In the genomic region with DNA sequence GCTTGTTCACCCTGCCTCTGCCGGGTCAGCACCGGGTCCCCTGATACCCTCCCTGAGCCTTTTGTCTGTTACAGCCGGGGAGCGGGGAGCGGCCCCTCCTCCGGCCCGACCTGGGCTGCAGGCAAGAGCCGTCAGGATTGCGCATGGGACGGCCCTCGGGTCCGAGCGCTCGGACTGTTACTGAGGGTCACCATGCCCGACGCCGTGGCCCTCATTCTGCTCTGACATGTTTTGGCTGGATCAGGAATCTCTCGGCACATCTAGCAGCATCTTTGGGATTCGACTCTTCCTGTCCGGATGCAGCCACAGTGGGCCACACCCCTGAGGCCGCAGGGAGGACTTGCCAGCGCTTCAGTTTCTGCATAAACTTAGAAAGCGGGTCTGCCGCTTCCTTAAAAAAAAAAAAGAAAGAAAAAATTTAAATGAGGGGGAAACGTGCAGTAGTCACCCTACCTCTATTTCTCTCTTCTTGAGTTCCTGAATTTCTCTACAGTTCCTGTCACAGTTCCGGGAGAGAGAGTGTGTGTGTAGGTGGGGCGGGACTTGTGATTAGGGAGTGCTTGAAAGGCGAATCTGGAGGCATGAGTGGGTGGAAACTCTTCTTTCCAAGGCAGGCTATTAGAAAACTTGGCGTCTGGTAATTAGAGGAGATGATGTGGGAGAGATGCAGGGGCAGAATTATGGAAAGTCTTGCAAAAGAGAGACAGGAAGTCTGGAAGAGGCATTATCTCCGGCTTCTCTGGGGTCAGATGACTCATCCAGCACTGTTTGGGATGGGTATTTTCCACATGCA, we compare ENCODE assay signal across 8 cellular contexts. TPM values are rescaled to one million over a fixed set of nuclear protein-coding genes. Genes with fewer than 3 reads are reported as not detected.
A peak's percentile ranks its signal among the peaks of the same experiment; 100 is the strongest.
DNase-seq lines count a peak whose midpoint lies in the region; ATAC-seq lines count a peak whose summit lies in the region.

No MANE protein-coding gene starts in this region.

- peak overlapping the region; percentile 98 for H3K14ac ChIP-seq in trophoblast cell (ENCODE audit: low read length)

- peak overlapping the region; percentile 93 for H3K4me2 ChIP-seq in trophoblast cell (ENCODE audit: low read length)

- peak overlapping the region; percentile 95 for H3K4ac ChIP-seq in trophoblast cell (ENCODE audit: low read depth, low read length)

- H2BK12ac ChIP-seq in trophoblast cell (ENCODE audit: low read length), result peak overlapping the region; percentile 76

- H3K36me3 ChIP-seq in SJSA1, result peaks cover 29% of the 10 kb centered on the region
- H3K36me3 ChIP-seq in trophoblast cell (ENCODE audit: control insufficient read depth in 1 of 2, insufficient read depth in 2 of 2, low read length in 2 of 2), result peaks cover 3% of the 10 kb centered on the region in 2 experiments

- H3K9ac ChIP-seq in trophoblast cell (ENCODE audit: low read length), result peak overlapping the region; percentile 83

- peak overlapping the region; percentile 94 for H4K8ac ChIP-seq in trophoblast cell (ENCODE audit: low read depth, low read length)

- H2AK5ac ChIP-seq in trophoblast cell (ENCODE audit: low read length), result peak overlapping the region; percentile 95

- H4K91ac ChIP-seq in trophoblast cell (ENCODE audit: low read depth, low read length), result peak overlapping the region; percentile 98

- H3K27ac ChIP-seq in SJSA1 (peak overlapping the region; percentile 67), angular gyrus (ENCODE audit: low read depth, low read length) (peak overlapping the region; percentile 84), trophoblast cell (ENCODE audit: low read depth, low read length) (peak overlapping the region; percentile 94)

- H3K23ac ChIP-seq in trophoblast cell (ENCODE audit: low read length), result no peak overlapping the region

- peaks cover 12% of the 10 kb centered on the region for H3K79me1 ChIP-seq in trophoblast cell (ENCODE audit: low read length)

- peak overlapping the region; percentile 97 for H3K18ac ChIP-seq in trophoblast cell (ENCODE audit: low read length)

- intact Hi-C loops in left ventricle myocardium superior (cut with micrococcal nuclease), result no loop called here

- no CpG with 5 or more reads among the region's 30 CpGs for WGBS in trophoblast cell (ENCODE audit: extremely low coverage, insufficient coverage, insufficient read length)

- peak overlapping the region; percentile 93 for H2BK5ac ChIP-seq in trophoblast cell (ENCODE audit: low read depth, low read length, poor library complexity)

- peak overlapping the region; percentile 97 for H2BK120ac ChIP-seq in trophoblast cell (ENCODE audit: insufficient read depth, low read length, poor library complexity)

- peak overlapping the region; percentile 82 for H3K4me3 ChIP-seq in Jurkat, Clone E6-1 (ENCODE audit: low read length)
- H3K4me3 ChIP-seq in SJSA1 (peak overlapping the region; percentile 90), trophoblast cell (ENCODE audit: low read depth, low read length) (peak overlapping the region; percentile 89)

- H4K12ac ChIP-seq in trophoblast cell (ENCODE audit: low read depth, low read length), result peak overlapping the region; percentile 98

- H3K9me3 ChIP-seq in SJSA1 (replicated peaks) (0 out of 2 replicates have a peak, but pooled peaks cover 2% of the 10 kb centered on the region), trophoblast cell (ENCODE audit: insufficient read depth, low read depth, low read length) (no peaks in the 10 kb centered on the region)

- H2AFZ ChIP-seq in trophoblast cell (ENCODE audit: insufficient read depth, low read length, poor library complexity), result peak overlapping the region; percentile 95

- ATAC-seq in left ventricle myocardium superior (peak; percentile 20), GM18520 (IDR thresholded peaks at IDR 0.05; ENCODE audit: unreplicated experiment) (no peak)

- H3K4me1 ChIP-seq in SJSA1 (replicated peaks) (peaks cover 20% of the 10 kb centered on the region), trophoblast cell (ENCODE audit: control insufficient read depth in 1 of 2, insufficient read depth in 2 of 2, low read length in 2 of 2) (peaks cover 3 to 9% of the 10 kb centered on the region in 2 experiments)

- peak; percentile 9 to 38 for DNase-seq in NCI-H524 (lab: John Stamatoyannopoulos, UW)
- DNase-seq in NCI-H524 treated with DMSO at 0.1 percent for 48 hours (lab: John Stamatoyannopoulos, UW), result no peak
- DNase-seq in Jurkat, Clone E6-1 (ENCODE audit: low read depth, low spot score), result peak; percentile 42
- peak; percentile 71 to 84 for DNase-seq in SJSA1 (ENCODE audit: low read depth in 1 of 2, low spot score in 2 of 2)
- peak; percentile 77 for DNase-seq in left ventricle myocardium superior
- peak; percentile 64 to 69 for DNase-seq in trophoblast cell

- H3K27me3 ChIP-seq in SJSA1 (replicated peaks) (no peaks in the 10 kb centered on the region), trophoblast cell (ENCODE audit: insufficient read depth, low read length) (no peaks in the 10 kb centered on the region)

- peaks cover 10% of the 10 kb centered on the region for H3K79me2 ChIP-seq in trophoblast cell (ENCODE audit: control insufficient read depth, insufficient read depth, low read length, poor library complexity)

RNA-seq across cellular contexts. Expression of gene TMEM87B, which starts 1.0 kb away (rescaled TPM):
- polyA plus RNA-seq in Jurkat, Clone E6-1 (2012; ENCODE audit: insufficient read depth, insufficient read length), result 12.6 TPM
- 32.5 and 53.0 TPM in 2 replicates for total RNA-seq in SJSA1 (2014; rRNA removed; shearing (Covaris generic))
- 4.7 TPM for total RNA-seq in left ventricle myocardium superior
- polyA plus RNA-seq in trophoblast cell (2013), result 21.6 and 21.7 TPM in 2 replicates
